ENCODE assay signal across 8 cellular contexts in the genomic region with DNA sequence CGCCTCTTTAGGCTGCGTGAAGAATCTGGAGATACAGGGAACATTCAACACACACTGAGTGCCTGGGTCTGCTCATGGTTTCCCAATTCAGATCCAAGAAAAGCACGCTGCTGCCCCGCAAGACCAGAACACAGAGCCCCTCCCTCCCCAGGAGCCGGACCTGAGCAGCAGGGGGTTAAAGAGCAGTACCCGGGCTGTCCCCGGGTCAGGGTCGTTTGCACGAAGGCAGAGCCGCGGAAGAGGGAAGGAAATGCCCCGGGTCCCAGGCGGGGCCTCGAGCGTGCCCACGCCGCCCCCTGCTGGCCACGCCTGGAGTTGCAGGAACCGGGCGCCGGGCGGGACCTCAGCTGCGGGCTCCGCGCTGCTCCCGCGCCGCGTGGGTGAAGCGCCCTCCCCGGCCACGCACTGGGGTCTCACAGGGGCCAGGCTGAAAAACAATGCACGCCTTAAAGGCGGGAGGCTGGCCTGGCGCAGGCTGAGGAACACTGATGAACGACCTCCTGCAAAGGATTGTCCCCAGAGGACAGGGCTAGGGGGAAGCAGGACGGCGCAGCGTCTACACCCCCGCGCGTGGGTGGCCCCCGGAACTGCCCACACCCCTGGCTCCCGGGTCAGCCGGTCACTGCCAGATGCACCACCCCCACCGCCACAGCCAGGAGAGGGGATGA. TPM values are rescaled to one million over a fixed set of nuclear protein-coding genes. Genes with fewer than 3 reads are reported as not detected.
A peak's percentile ranks its signal among the peaks of the same experiment; 100 is the strongest.
DNase-seq lines count a peak whose midpoint lies in the region; ATAC-seq and FAIRE-seq lines count a peak whose summit lies in the region.

No MANE protein-coding gene starts in this region.

- ATAC-seq in HG03039 (IDR thresholded peaks at IDR 0.05; ENCODE audit: unreplicated experiment) (peak; percentile 54), HG03571 (IDR thresholded peaks at IDR 0.05; ENCODE audit: unreplicated experiment) (no peak)

- DNase-seq in DMS153 (lab: John Stamatoyannopoulos, UW) (peak; percentile 2), RPMI8226 (peak; percentile 67), frontal cortex (ENCODE audit: low spot score in 2 of 2) (peak; percentile 64 to 78), occipital lobe (lab: John Stamatoyannopoulos, UW) (peak; percentile 11), superior temporal gyrus (ENCODE audit: extremely low spot score) (peak; percentile 58)
- peak; percentile 87 for DNase-seq in activated effector memory CD4-positive, alpha-beta T cell treated with anti-CD3 and anti-CD28 coated beads, Interleukin-2, amount 50 U/mL, for 16 hours

- FAIRE-seq in frontal cortex (lab: Jason Lieb, UNC) = no peak

RNA-seq across cellular contexts. Expression of gene ANKRD60, which starts 48.9 kb away (rescaled TPM):
- total RNA-seq in frontal cortex (not detected), occipital lobe (not detected)

Comparison
In these comparisons a context has a peak if more than half of its experiments do, and no peak if none do; other contexts are left out.
1. DNase-seq: peak in every context shown above with its lines; median percentile 87 in activated effector memory CD4-positive, alpha-beta T cell treated with anti-CD3 and anti-CD28 coated beads, Interleukin-2, amount 50 U/mL, for 16 hours; 71 in frontal cortex; 67 in RPMI8226; 58 in superior temporal gyrus; 11 in occipital lobe; 2 in DMS153.